Comparison of ENCODE assay signal across 13 cellular contexts in genomic region chr1:229155472-229155871, GRCh38.
DNase-seq lines count a peak whose midpoint lies in the region; ATAC-seq and TF ChIP-seq lines count a peak whose summit lies in the region.
"Had no signal": no experiment of that assay in that cellular context is flagged by ENCODE, and none has a peak within 500 bp of the region (broad histone marks: within the 10 kb centered on the region; RNA-seq: fewer than 3 reads in every experiment).

No MANE protein-coding gene starts in this region.

- intact Hi-C loops in spleen (cut with DNase I; ENCODE audit: low total_unique reads) (no loop called here), vagina (cut with DNase I) (no loop called here)

- H3K27me3 ChIP-seq in spleen (replicated peaks in 1 of 7), result no peaks in the 10 kb centered on the region
- H3K27me3 ChIP-seq in vagina, result no peaks in the 10 kb centered on the region
- H3K27me3 ChIP-seq in H7 (ENCODE audit: control insufficient read depth, insufficient read depth, low read length), result no peaks in the 10 kb centered on the region; the same call in 1 of the 2 replicates
- H3K27me3 ChIP-seq: gastroesophageal sphincter had no signal

- H3K4me3 ChIP-seq in NB4 (ENCODE audit: low read depth, low read length) (peak overlapping the region; percentile 8), spleen (peak overlapping the region in 1 of 8 donors; percentile 40), vagina (no peak overlapping the region), H7 (ENCODE audit: insufficient read depth, low read depth, low read length) (no peak overlapping the region)
- H3K4me3 ChIP-seq: gastroesophageal sphincter had no signal

- peak overlapping the region; percentile 68 for H3K27ac Mint-ChIP-seq in activated naive CD4-positive, alpha-beta T cell treated with anti-CD3 and anti-CD28 coated beads, Interleukin-2, amount 10 ng/mL, durations not matched to agents 7 days and 5 days

- 12 to 23% (median 16%) methylated on average over 9 of the region's 9 CpGs for WGBS in spleen, 5 donors

- ATAC-seq in HG03439 (IDR thresholded peaks at IDR 0.05; ENCODE audit: unreplicated experiment), result no peak
- ATAC-seq: gastroesophageal sphincter had no signal

- H3K4me3 Mint-ChIP-seq in activated naive CD4-positive, alpha-beta T cell treated with anti-CD3 and anti-CD28 coated beads, Interleukin-2, amount 10 ng/mL, durations not matched to agents 7 days and 5 days, result peak overlapping the region; percentile 39

- no peaks in the 10 kb centered on the region for H3K36me3 ChIP-seq in spleen
- no peaks in the 10 kb centered on the region for H3K36me3 ChIP-seq in vagina
- H3K36me3 ChIP-seq in H7 (replicated peaks; ENCODE audit: control insufficient read depth, insufficient read depth, low read length), result no peaks in the 10 kb centered on the region
- H3K36me3 ChIP-seq: gastroesophageal sphincter had no signal

- no peaks in the 10 kb centered on the region for H3K9me3 ChIP-seq in spleen
- no peaks in the 10 kb centered on the region for H3K9me3 ChIP-seq in vagina
- H3K9me3 ChIP-seq: gastroesophageal sphincter had no signal

- peak overlapping the region in 2 of 8 donors; percentile 14 to 23 for H3K27ac ChIP-seq in spleen
- no peak overlapping the region for H3K27ac ChIP-seq in vagina
- H3K27ac ChIP-seq: gastroesophageal sphincter had no signal

- H3K4me1 Mint-ChIP-seq in activated naive CD4-positive, alpha-beta T cell treated with anti-CD3 and anti-CD28 coated beads, Interleukin-2, amount 10 ng/mL, durations not matched to agents 7 days and 5 days, result peaks cover 37% of the 10 kb centered on the region

- CTCF ChIA-PET in activated naive CD4-positive, alpha-beta T cell treated with anti-CD3 and anti-CD28 coated beads, Interleukin-2, amount 10 ng/mL, durations not matched to agents 7 days and 5 days (lab: Charles Lee), result interaction anchor here (1.3 to 2.1 kb wide), 4 partner anchors 9 to 491 kb away, joined by 5 to 9 read pairs (median 8); partner anchors contain the start of gene RHOU

- H3K4me1 ChIP-seq in spleen (peaks cover 3 to 58% (median 35%) of the 10 kb centered on the region in 6 donors), vagina (no peaks in the 10 kb centered on the region)

- H3K9me3 Mint-ChIP-seq in activated naive CD4-positive, alpha-beta T cell treated with anti-CD3 and anti-CD28 coated beads, Interleukin-2, amount 10 ng/mL, durations not matched to agents 7 days and 5 days, result no peaks in the 10 kb centered on the region

- peaks cover 4% of the 10 kb centered on the region for H3K27me3 Mint-ChIP-seq in activated naive CD4-positive, alpha-beta T cell treated with anti-CD3 and anti-CD28 coated beads, Interleukin-2, amount 10 ng/mL, durations not matched to agents 7 days and 5 days

- TF ChIP-seq CTCF in NB4 (IDR thresholded peaks at IDR 0.05; ENCODE audit: low read depth, low read length), result no peak
- no peak for TF ChIP-seq CTCF in spleen (IDR thresholded peaks at IDR 0.05 in 8 of 11, conservative IDR thresholded peaks at IDR 0.05 in 3 of 11)
- TF ChIP-seq CTCF in vagina (IDR thresholded peaks at IDR 0.05), result no peak

- peaks cover 2% of the 10 kb centered on the region for H3K36me3 Mint-ChIP-seq in activated naive CD4-positive, alpha-beta T cell treated with anti-CD3 and anti-CD28 coated beads, Interleukin-2, amount 10 ng/mL, durations not matched to agents 7 days and 5 days

- DNase-seq in CMK (ENCODE audit: low read depth), result peak; percentile 7
- DNase-seq in NB4 (ENCODE audit: low read depth), result peak; percentile 91
- peak; percentile 43 for DNase-seq in activated naive CD4-positive, alpha-beta T cell treated with anti-CD3 and anti-CD28 coated beads, Interleukin-2, amount 10 ng/mL, durations not matched to agents 7 days and 5 days
- peak; percentile 81 for DNase-seq in spleen
- no peak for DNase-seq in vagina (ENCODE audit: extremely low spot score in 2 of 2)
- DNase-seq in activated gamma-delta T cell (lab: John Stamatoyannopoulos, UW), result no peak
- no peak for DNase-seq in H7
- DNase-seq: activated CD8-positive, alpha-beta memory T cell treated with anti-CD3 and anti-CD28 coated beads, Interleukin-2, amount 50 U/mL, for 48 hours; mammary epithelial cell; NCI-H2171 treated with DMSO at 0.1 percent for 48 hours; SHP77 treated with DMSO at 0.1 percent for 48 hours had no signal

- TF ChIP-seq POLR2A in NB4 (IDR thresholded peaks at IDR 0.05; ENCODE audit: extremely low read depth, insufficient read length) (no peak), spleen (IDR thresholded peaks at IDR 0.05) (no peak), vagina (IDR thresholded peaks at IDR 0.05) (no peak)

Comparison
In these comparisons a context has a peak if more than half of its experiments do, and no peak if none do; other contexts are left out.
1. DNase-seq: peak in CMK (single experiment), NB4 (single experiment), activated naive CD4-positive, alpha-beta T cell treated with anti-CD3 and anti-CD28 coated beads, Interleukin-2, amount 10 ng/mL, durations not matched to agents 7 days and 5 days (single experiment) and spleen (single experiment); none in vagina (0 of 2), activated gamma-delta T cell (single experiment) and H7 (single experiment).